8 cellular contexts compared by ENCODE assay signal in the genomic region with DNA sequence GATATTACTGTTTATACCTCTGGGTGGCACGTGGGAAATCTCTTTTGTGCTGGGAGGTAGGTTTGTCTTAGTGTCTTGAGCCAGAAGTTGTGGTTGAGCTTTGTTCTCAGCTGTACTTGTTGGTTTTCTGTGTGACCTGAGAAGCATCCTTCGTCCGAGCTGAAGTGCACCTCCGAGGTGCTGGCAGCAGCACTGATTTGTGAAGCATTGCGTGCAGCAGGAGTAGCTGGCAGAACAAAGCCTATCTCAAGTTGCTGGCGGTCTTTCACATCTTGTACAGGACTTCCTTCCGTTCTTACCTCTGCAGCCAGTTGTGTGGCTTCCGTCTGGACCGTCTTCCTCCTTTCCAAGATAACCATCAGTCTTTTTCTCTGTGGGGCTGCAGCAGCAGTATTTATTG. TPM values are rescaled to one million over a fixed set of nuclear protein-coding genes. Genes with fewer than 3 reads are reported as not detected.
DNase-seq lines count a peak whose midpoint lies in the region; ATAC-seq and TF ChIP-seq lines count a peak whose summit lies in the region.

No MANE protein-coding gene starts in this region.

- H3K9me3 ChIP-seq in right atrium auricular region = no peaks in the 10 kb centered on the region

- no peak overlapping the region for H3K4me3 ChIP-seq in right atrium auricular region

- DNase-seq in AML-193 (lab: John Stamatoyannopoulos, UW) = peak; percentile 68 to 72
- peak; percentile 55 for DNase-seq in activated CD4-positive, alpha-beta T cell treated with anti-CD3 and anti-CD28 coated beads, Interleukin-2, amount 50 U/mL, for 1 hour
- DNase-seq in right atrium auricular region (ENCODE audit: low spot score) = no peak
- DNase-seq in stimulated activated naive CD4-positive, alpha-beta T cell treated with Interleukin-2 at 50 U/mL for 16 hours (lab: John Stamatoyannopoulos, UW) = peak; percentile 33
- DNase-seq in epidermal melanocyte (ENCODE audit: insufficient read length, low spot score) = no peak
- no peak for DNase-seq in anterior cingulate cortex (lab: John Stamatoyannopoulos, UW)

- H3K27me3 ChIP-seq in right atrium auricular region = no peaks in the 10 kb centered on the region

- ATAC-seq in HG03103 (IDR thresholded peaks at IDR 0.05; ENCODE audit: low read depth, unreplicated experiment) (peak; percentile 35), HG03521 (IDR thresholded peaks at IDR 0.05; ENCODE audit: unreplicated experiment) (no peak)

- peaks cover 6 to 85% of the 10 kb centered on the region in 2 donors for H3K4me1 ChIP-seq in right atrium auricular region

- no peak for TF ChIP-seq CTCF in right atrium auricular region (IDR thresholded peaks at IDR 0.05)

- H3K27ac ChIP-seq in right atrium auricular region = peak overlapping the region; percentile 18 to 98

- H3K36me3 ChIP-seq in right atrium auricular region = no peaks in the 10 kb centered on the region

RNA-seq across cellular contexts. Expression of gene PRRC2B, which starts 4.3 kb away (rescaled TPM):
- 100 to 1,000 TPM in 1 of 2 donors, 10 to 100 TPM in 1; 76.7 to 120 TPM for total RNA-seq in right atrium auricular region

Comparison
In these comparisons a context has a peak if more than half of its experiments do, and no peak if none do; other contexts are left out.
1. DNase-seq: peak in AML-193 (2 of 2), activated CD4-positive, alpha-beta T cell treated with anti-CD3 and anti-CD28 coated beads, Interleukin-2, amount 50 U/mL, for 1 hour (single experiment) and stimulated activated naive CD4-positive, alpha-beta T cell treated with Interleukin-2 at 50 U/mL for 16 hours (single experiment); none in right atrium auricular region (single experiment), epidermal melanocyte (single experiment) and anterior cingulate cortex (0 of 58).